ENCODE assay signal across 8 cellular contexts in genomic region chr16:67528222-67528869, GRCh38. TPM values are rescaled to one million over a fixed set of nuclear protein-coding genes. Genes with fewer than 3 reads are reported as not detected.
DNase-seq lines count a peak whose midpoint lies in the region; ATAC-seq, FAIRE-seq and TF ChIP-seq lines count a peak whose summit lies in the region.

A gene with protein sequence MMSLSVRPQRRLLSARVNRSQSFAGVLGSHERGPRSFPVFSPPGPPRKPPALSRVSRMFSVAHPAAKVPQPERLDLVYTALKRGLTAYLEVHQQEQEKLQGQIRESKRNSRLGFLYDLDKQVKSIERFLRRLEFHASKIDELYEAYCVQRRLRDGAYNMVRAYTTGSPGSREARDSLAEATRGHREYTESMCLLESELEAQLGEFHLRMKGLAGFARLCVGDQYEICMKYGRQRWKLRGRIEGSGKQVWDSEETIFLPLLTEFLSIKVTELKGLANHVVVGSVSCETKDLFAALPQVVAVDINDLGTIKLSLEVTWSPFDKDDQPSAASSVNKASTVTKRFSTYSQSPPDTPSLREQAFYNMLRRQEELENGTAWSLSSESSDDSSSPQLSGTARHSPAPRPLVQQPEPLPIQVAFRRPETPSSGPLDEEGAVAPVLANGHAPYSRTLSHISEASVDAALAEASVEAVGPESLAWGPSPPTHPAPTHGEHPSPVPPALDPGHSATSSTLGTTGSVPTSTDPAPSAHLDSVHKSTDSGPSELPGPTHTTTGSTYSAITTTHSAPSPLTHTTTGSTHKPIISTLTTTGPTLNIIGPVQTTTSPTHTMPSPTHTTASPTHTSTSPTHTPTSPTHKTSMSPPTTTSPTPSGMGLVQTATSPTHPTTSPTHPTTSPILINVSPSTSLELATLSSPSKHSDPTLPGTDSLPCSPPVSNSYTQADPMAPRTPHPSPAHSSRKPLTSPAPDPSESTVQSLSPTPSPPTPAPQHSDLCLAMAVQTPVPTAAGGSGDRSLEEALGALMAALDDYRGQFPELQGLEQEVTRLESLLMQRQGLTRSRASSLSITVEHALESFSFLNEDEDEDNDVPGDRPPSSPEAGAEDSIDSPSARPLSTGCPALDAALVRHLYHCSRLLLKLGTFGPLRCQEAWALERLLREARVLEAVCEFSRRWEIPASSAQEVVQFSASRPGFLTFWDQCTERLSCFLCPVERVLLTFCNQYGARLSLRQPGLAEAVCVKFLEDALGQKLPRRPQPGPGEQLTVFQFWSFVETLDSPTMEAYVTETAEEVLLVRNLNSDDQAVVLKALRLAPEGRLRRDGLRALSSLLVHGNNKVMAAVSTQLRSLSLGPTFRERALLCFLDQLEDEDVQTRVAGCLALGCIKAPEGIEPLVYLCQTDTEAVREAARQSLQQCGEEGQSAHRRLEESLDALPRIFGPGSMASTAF (plus strand): TSS chr16:67528829. CDS start chr16:67538447, 9,618 bp downstream.

- H3K4me2 ChIP-seq in astrocyte (ENCODE audit: low read length) = peak within 1 kb of the TSS; percentile 98

- H3K9me3 Mint-ChIP-seq in astrocyte (ENCODE audit: unreplicated experiment) = peaks cover 4% of the 10 kb centered on the region

- ATAC-seq in GM19023 (IDR thresholded peaks at IDR 0.05; ENCODE audit: unreplicated experiment) = peak; percentile 29

- POLR2A ChIA-PET in RWPE1 (lab: Yijun Ruan, JAX; ENCODE audit: low non-redundant PET) = no interaction called here

- peaks cover 41% of the 10 kb centered on the region for H3K4me1 Mint-ChIP-seq in astrocyte (ENCODE audit: low read depth, unreplicated experiment)

- peak within 1 kb of the TSS; percentile 94 for H3K4me3 ChIP-seq in ACC112 (ENCODE audit: low read depth, low read length)
- peak within 1 kb of the TSS; percentile 71 for H3K4me3 ChIP-seq in astrocyte (ENCODE audit: insufficient read depth, low read depth, low read length)
- H3K4me3 ChIP-seq in left ventricle myocardium inferior = peak within 1 kb of the TSS; percentile 88

- H3K36me3 ChIP-seq in ACC112 (ENCODE audit: insufficient read depth, low read length) = no peaks in the 10 kb centered on the region
- H3K36me3 ChIP-seq in astrocyte (ENCODE audit: insufficient read depth, low read length) = no peaks in the 10 kb centered on the region
- no peaks in the 10 kb centered on the region for H3K36me3 ChIP-seq in left ventricle myocardium inferior

- H3K27ac ChIP-seq in ACC112 (ENCODE audit: low read depth, low read length) (peak within 1 kb of the TSS; percentile 50), RWPE1 (peak within 1 kb of the TSS; percentile 84), astrocyte (ENCODE audit: low read depth, low read length) (peak within 1 kb of the TSS; percentile 84), left ventricle myocardium inferior (replicated peaks) (peak within 1 kb of the TSS; percentile 95)

- CTCF ChIA-PET in RWPE1 (lab: Yijun Ruan, JAX) = interaction anchor here (0.9 to 2.1 kb wide), 2 partner anchors 7 to 97 kb away, joined by 3 to 8 read pairs; no protein-coding TSS in a partner anchor

- H3K9me3 ChIP-seq in astrocyte (ENCODE audit: insufficient read depth, low read depth, low read length) = no peaks in the 10 kb centered on the region
- no peaks in the 10 kb centered on the region for H3K9me3 ChIP-seq in left ventricle myocardium inferior (replicated peaks)

- intact Hi-C loops in left ventricle myocardium inferior (cut with micrococcal nuclease) = no loop called here

- peaks cover 3% of the 10 kb centered on the region for H3K36me3 Mint-ChIP-seq in astrocyte (ENCODE audit: low read depth, unreplicated experiment)

- H3K27ac Mint-ChIP-seq in astrocyte (ENCODE audit: unreplicated experiment) = peak within 1 kb of the TSS; percentile 94

- peaks cover 29% of the 10 kb centered on the region for H4K20me1 ChIP-seq in astrocyte (ENCODE audit: insufficient read depth, low read length)

- H2AFZ ChIP-seq in ACC112 (ENCODE audit: low read length, unreplicated experiment) (peak within 1 kb of the TSS; percentile 74), astrocyte (ENCODE audit: low read depth, low read length) (peak within 1 kb of the TSS; percentile 74)

- H3K79me2 ChIP-seq in ACC112 (ENCODE audit: control insufficient read depth, insufficient read depth, low read length, unreplicated experiment) = peaks cover 40% of the 10 kb centered on the region
- peaks cover 44% of the 10 kb centered on the region for H3K79me2 ChIP-seq in astrocyte (ENCODE audit: insufficient read depth, low read length)

- peak within 1 kb of the TSS; percentile 89 for H3K9ac ChIP-seq in astrocyte (ENCODE audit: low read length)

- H3K27me3 ChIP-seq in ACC112 (ENCODE audit: insufficient read depth, low read length) (no peaks in the 10 kb centered on the region), astrocyte (ENCODE audit: insufficient read depth, low read length) (no peaks in the 10 kb centered on the region), left ventricle myocardium inferior (ENCODE audit: low read depth) (no peaks in the 10 kb centered on the region)

- no peak for DNase-seq in RWPE1 (ENCODE audit: low spot score)
- no peak for DNase-seq in astrocyte (ENCODE audit: low read depth)
- DNase-seq in left ventricle myocardium inferior = peak; percentile 75
- DNase-seq in pons (ENCODE audit: low spot score) = peak; percentile 21
- DNase-seq in NCI-H2029 (lab: John Stamatoyannopoulos, UW) = no peak
- DNase-seq in NCI-H128 (lab: John Stamatoyannopoulos, UW; ENCODE audit: unreplicated experiment) = no peak

- TF ChIP-seq CTCF in RWPE1 (conservative IDR thresholded peaks at IDR 0.05; ENCODE audit: low read depth) (no peak), astrocyte (IDR thresholded peaks at IDR 0.05; ENCODE audit: insufficient read depth, low read depth, low read length) (no peak), left ventricle myocardium inferior (IDR thresholded peaks at IDR 0.05; ENCODE audit: borderline replicate concordance) (no peak)

- peaks cover 12% of the 10 kb centered on the region for H3K27me3 Mint-ChIP-seq in astrocyte (ENCODE audit: low read depth, unreplicated experiment)

- H3K4me3 Mint-ChIP-seq in astrocyte (ENCODE audit: unreplicated experiment) = peak within 1 kb of the TSS; percentile 94

- no peak for FAIRE-seq in astrocyte (lab: Jason Lieb, UNC)

- H3K4me1 ChIP-seq in ACC112 (ENCODE audit: control insufficient read depth, insufficient read depth, low read length, unreplicated experiment) (peaks cover 14% of the 10 kb centered on the region), astrocyte (ENCODE audit: insufficient read depth, low read length) (peaks cover 41% of the 10 kb centered on the region), left ventricle myocardium inferior (peaks cover 68% of the 10 kb centered on the region)

RNA-seq across cellular contexts. Expression of the gene that starts here (rescaled TPM):
- total RNA-seq in astrocyte (94.5 and 116 TPM in 2 replicates), left ventricle myocardium inferior (79.7 TPM)

Comparison
In these comparisons a context has a peak if more than half of its experiments do, and no peak if none do; other contexts are left out.
1. DNase-seq: peak in left ventricle myocardium inferior (single experiment) and pons (single experiment); none in RWPE1 (single experiment), astrocyte (single experiment), NCI-H2029 (single experiment) and NCI-H128 (single experiment).
2. Peak in every context shown above with its lines, with median percentiles within 50 percentile points of each other: H3K27ac ChIP-seq and H3K4me3 ChIP-seq.